Comparison of ENCODE assay signal across 22 cellular contexts in the genomic region with DNA sequence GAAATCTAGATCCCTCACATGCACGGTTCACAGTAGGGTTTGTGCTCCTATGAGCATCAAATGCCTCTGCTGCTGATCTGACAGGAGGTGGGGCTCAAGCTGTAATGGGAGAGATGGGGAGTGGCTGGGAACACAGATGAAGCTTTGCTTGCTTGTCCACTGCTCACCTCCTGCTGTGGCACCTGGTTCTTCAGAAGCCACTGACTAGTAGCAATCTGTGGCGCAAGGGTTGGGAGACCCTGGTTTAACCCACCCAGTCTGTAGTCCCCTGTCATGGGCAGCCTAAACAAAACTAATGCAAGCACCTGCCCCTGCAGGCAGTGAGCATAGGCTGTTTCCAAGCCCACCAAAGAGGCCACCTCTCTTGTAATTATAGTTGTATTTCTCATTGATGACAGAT.
DNase-seq lines count a peak whose midpoint lies in the region; ATAC-seq and TF ChIP-seq lines count a peak whose summit lies in the region.
"Had no signal": no experiment of that assay in that cellular context is flagged by ENCODE, and none has a peak within 500 bp of the region (broad histone marks: within the 10 kb centered on the region; RNA-seq: fewer than 3 reads in every experiment).

No MANE protein-coding gene starts in this region.

- ATAC-seq in GM21367 (IDR thresholded peaks at IDR 0.05; ENCODE audit: unreplicated experiment) (no peak), GM18909 (IDR thresholded peaks at IDR 0.05; ENCODE audit: poor library complexity, unreplicated experiment) (no peak)
- ATAC-seq: GM12878 had no signal

- H3K9me3 ChIP-seq in endodermal cell (ENCODE audit: control insufficient read depth, low read length) (no peaks in the 10 kb centered on the region), spleen (peaks cover 0 to 27% (median 0%) of the 10 kb centered on the region in 8 donors)
- no peaks in the 10 kb centered on the region for H3K9me3 ChIP-seq in effector memory CD4-positive, alpha-beta T cell (ENCODE audit: control insufficient read depth, low read length)
- H3K9me3 ChIP-seq: BLaER1, HAP-1 had no signal

- H3K36me3 ChIP-seq in endodermal cell (ENCODE audit: control insufficient read depth, insufficient read depth, low read length) (no peaks in the 10 kb centered on the region), spleen (no peaks in the 10 kb centered on the region)
- no peaks in the 10 kb centered on the region for H3K36me3 ChIP-seq in effector memory CD4-positive, alpha-beta T cell (ENCODE audit: control insufficient read depth, insufficient read depth, low read length)
- H3K36me3 ChIP-seq: BLaER1, HAP-1 had no signal

- H3K4me1 Mint-ChIP-seq in CD14-positive monocyte (no peaks in the 10 kb centered on the region), endodermal cell (no peaks in the 10 kb centered on the region)
- H3K4me1 Mint-ChIP-seq: B cell; CD8-positive, alpha-beta memory T cell had no signal

- H3K36me3 Mint-ChIP-seq in CD14-positive monocyte = no peaks in the 10 kb centered on the region
- H3K36me3 Mint-ChIP-seq in endodermal cell (ENCODE audit: low read depth) = no peaks in the 10 kb centered on the region

- H3K27me3 Mint-ChIP-seq in CD14-positive monocyte (ENCODE audit: low read depth in 3 of 3) (peaks cover 2 to 3% (median 2%) of the 10 kb centered on the region in 3 donors), endodermal cell (ENCODE audit: insufficient read depth) (peaks cover 14% of the 10 kb centered on the region)
- H3K27me3 Mint-ChIP-seq: B cell had no signal

- TF ChIP-seq CTCF in CD14-positive monocyte (IDR thresholded peaks at IDR 0.05) (no peak), endodermal cell (conservative IDR thresholded peaks at IDR 0.05) (no peak), spleen (IDR thresholded peaks at IDR 0.05 in 8 of 11, conservative IDR thresholded peaks at IDR 0.05 in 3 of 11) (no peak)

- intact Hi-C loops in CD14-positive monocyte (cut with micrococcal nuclease) = no loop called here
- intact Hi-C loops in spleen (cut with DNase I; ENCODE audit: low total_unique reads) = no loop called here

- H3K27ac Mint-ChIP-seq in CD14-positive monocyte (no peak overlapping the region), endodermal cell (no peak overlapping the region)
- H3K27ac Mint-ChIP-seq: B cell; CD4-positive, alpha-beta T cell; CD8-positive, alpha-beta memory T cell; HFFc6 had no signal

- H3K27ac ChIP-seq in endodermal cell (ENCODE audit: low read depth, low read length) (no peak overlapping the region), spleen (no peak overlapping the region)
- no peak overlapping the region for H3K27ac ChIP-seq in effector memory CD4-positive, alpha-beta T cell (ENCODE audit: insufficient read depth, low read length, poor library complexity, severe bottlenecking)
- H3K27ac ChIP-seq: 22Rv1, BLaER1, C4-2B had no signal

- no peak overlapping the region for H3K9ac ChIP-seq in endodermal cell (ENCODE audit: extremely low read depth, low read length, poor library complexity, severe bottlenecking)
- H3K9ac ChIP-seq: BLaER1 had no signal

- 73 to 88% methylated on average over 2 of the region's 2 CpGs for WGBS in endodermal cell (ENCODE audit: insufficient coverage in 1 of 2, insufficient read length in 1 of 2), 2 experiments
- 80 to 100% (median 86%) methylated on average over 2 of the region's 2 CpGs for WGBS in spleen, 5 donors

- H3K4me1 ChIP-seq in endodermal cell (ENCODE audit: control insufficient read depth, insufficient read depth, low read length) (no peaks in the 10 kb centered on the region), spleen (no peaks in the 10 kb centered on the region)
- H3K4me1 ChIP-seq in effector memory CD4-positive, alpha-beta T cell (ENCODE audit: control insufficient read depth, insufficient read depth, low read length, poor library complexity, severe bottlenecking) = no peaks in the 10 kb centered on the region
- H3K4me1 ChIP-seq: BLaER1, HAP-1 had no signal

- H3K4me3 ChIP-seq in endodermal cell (ENCODE audit: low read length) = no peak overlapping the region
- no peak overlapping the region for H3K4me3 ChIP-seq in spleen
- no peak overlapping the region for H3K4me3 ChIP-seq in effector memory CD4-positive, alpha-beta T cell (ENCODE audit: insufficient read depth, low read depth, low read length, poor library complexity, severe bottlenecking)
- H3K4me3 ChIP-seq: BLaER1, GM12878, HAP-1 had no signal

- no peak for TF ChIP-seq POLR2A in spleen (IDR thresholded peaks at IDR 0.05)

- H3K27me3 ChIP-seq in endodermal cell (ENCODE audit: control insufficient read depth, insufficient read depth, low read length, poor library complexity, severe bottlenecking) (no peaks in the 10 kb centered on the region), spleen (replicated peaks in 1 of 7) (no peaks in the 10 kb centered on the region)
- H3K27me3 ChIP-seq in effector memory CD4-positive, alpha-beta T cell (replicated peaks; ENCODE audit: control insufficient read depth, insufficient read depth, low read length, poor library complexity, severe bottlenecking) = no peaks in the 10 kb centered on the region
- H3K27me3 ChIP-seq: BLaER1 had no signal

- peaks cover 6 to 24% (median 18%) of the 10 kb centered on the region in 7 donors for H3K9me3 Mint-ChIP-seq in CD14-positive monocyte
- peaks cover 6% of the 10 kb centered on the region for H3K9me3 Mint-ChIP-seq in endodermal cell

- H3K4me3 Mint-ChIP-seq in CD14-positive monocyte (no peak overlapping the region), endodermal cell (no peak overlapping the region)
- H3K4me3 Mint-ChIP-seq: B cell; CD4-positive, alpha-beta T cell; CD8-positive, alpha-beta memory T cell; HFFc6 had no signal

- DNase-seq in CD14-positive monocyte (ENCODE audit: low spot score) = peak; percentile 1
- peak; percentile 30 for DNase-seq in endodermal cell
- peak; percentile 75 for DNase-seq in mesenteric fat pad (ENCODE audit: low spot score)
- DNase-seq in spleen = peak; percentile 20
- no peak for DNase-seq in effector memory CD4-positive, alpha-beta T cell
- DNase-seq in putamen (ENCODE audit: low spot score) = no peak
- DNase-seq: CD4-positive, alpha-beta T cell; CD8-positive, alpha-beta memory T cell; DMS 273 treated with DMSO at 0.1 percent for 48 hours; DMS79; EL; GDM1; GOT3; HFFc6 had no signal

Comparison
In these comparisons a context has a peak if more than half of its experiments do, and no peak if none do; other contexts are left out.
1. DNase-seq: peak in CD14-positive monocyte (single experiment), endodermal cell (single experiment), mesenteric fat pad (single experiment) and spleen (single experiment); none in effector memory CD4-positive, alpha-beta T cell (0 of 3) and putamen (single experiment).